ENCODE assay signal across 28 cellular contexts in genomic region chr10:122777515-122778059, GRCh38.
"Had no signal": no experiment of that assay in that cellular context is flagged by ENCODE, and none has a peak within 500 bp of the region (broad histone marks: within the 10 kb centered on the region; RNA-seq: fewer than 3 reads in every experiment).

No MANE protein-coding gene starts in this region.

- DNase-seq: naive thymus-derived CD8-positive, alpha-beta T cell; nephron progenitor cell; occipital lobe; ovary; psoas muscle; right cardiac atrium; spleen; stimulated activated CD4-positive, alpha-beta T cell treated with anti-CD3 and anti-CD28 coated beads, Interleukin-12 subunit alpha, Interleukin-12 subunit beta, amount 100 ng/mL, for 4 hours; stimulated activated CD4-positive, alpha-beta T cell treated with anti-CD3 and anti-CD28 coated beads, Interleukin-1b, Interleukin-23, amount 100 ng/mL, for 48 hours; stimulated activated CD4-positive, alpha-beta T cell treated with anti-CD3 and anti-CD28 coated beads, Interleukin-4, amount 100 ng/mL, for 1 hour; stimulated activated CD4-positive, alpha-beta T cell treated with anti-CD3 and anti-CD28 coated beads, Interleukin-4, amount 100 ng/mL, for 4 hours; stimulated activated CD8-positive, alpha-beta memory T cell treated with anti-CD3 and anti-CD28 coated beads, Interleukin-4, amount 100 ng/mL, for 48 hours; stimulated activated naive CD4-positive, alpha-beta T cell; stimulated activated naive CD8-positive, alpha-beta T cell treated with anti-CD3 and anti-CD28 coated beads, Interleukin-15, amount 100 ng/mL, for 72 hours; stimulated activated naive CD8-positive, alpha-beta T cell treated with anti-CD3 and anti-CD28 coated beads, Interleukin-15, Interleukin-2, amounts not matched to agents 100 U/mL and 50 U/mL, for 24 hours; substantia nigra; testis; tibial artery; transverse colon; upper lobe of right lung; uterus had no signal

- H3K4me2 ChIP-seq: smooth muscle cell had no signal

- H3K27me3 ChIP-seq: ovary, testis, transverse colon, upper lobe of right lung, uterus had no signal

- H3K4me1 ChIP-seq: parathyroid adenoma, psoas muscle, spleen, suprapubic skin, testis, tibial artery, transverse colon, upper lobe of right lung, uterus had no signal

- H3K4me3 ChIP-seq: ovary, psoas muscle, skin epidermis, smooth muscle cell, spleen, suprapubic skin, testis, tibial artery, transverse colon, upper lobe of right lung, uterus had no signal

- H3K27ac ChIP-seq: ovary, parathyroid adenoma, psoas muscle, skin epidermis, spleen, suprapubic skin, testis, tibial artery, transverse colon, upper lobe of right lung, uterus had no signal

- H2AFZ ChIP-seq: parathyroid adenoma had no signal

- H3K36me3 ChIP-seq: ovary, spleen, suprapubic skin, tibial artery, transverse colon, upper lobe of right lung, uterus had no signal

- H3K9ac ChIP-seq: parathyroid adenoma had no signal

- H3K9me3 ChIP-seq: ovary, psoas muscle, spleen, suprapubic skin, testis, tibial artery, transverse colon, upper lobe of right lung, uterus had no signal

- ATAC-seq: naive thymus-derived CD8-positive, alpha-beta T cell; natural killer cell treated with Interleukin-12 subunit alpha and Interleukin-12 subunit beta and Interleukin-15 and Interleukin-18, amount 100 ng/mL, for 72 hours; psoas muscle; right cardiac atrium; sciatic nerve; stimulated activated memory B cell treated with anti-CD40 and anti-IgM and Interleukin-4, amounts not matched to agents 10 μg/mL and 1 μg/mL and 100 μg/mL, for 72 hours; stimulated activated naive CD8-positive, alpha-beta T cell treated with anti-CD3 and anti-CD28 coated beads, Interleukin-15, amount 100 ng/mL, for 72 hours; stimulated activated naive CD8-positive, alpha-beta T cell treated with anti-CD3 and anti-CD28 coated beads, Interleukin-15, Interleukin-2, amounts not matched to agents 100 U/mL and 50 U/mL, for 24 hours; upper lobe of right lung had no signal
